Comparison of ENCODE assay signal across 15 cellular contexts in the genomic region with DNA sequence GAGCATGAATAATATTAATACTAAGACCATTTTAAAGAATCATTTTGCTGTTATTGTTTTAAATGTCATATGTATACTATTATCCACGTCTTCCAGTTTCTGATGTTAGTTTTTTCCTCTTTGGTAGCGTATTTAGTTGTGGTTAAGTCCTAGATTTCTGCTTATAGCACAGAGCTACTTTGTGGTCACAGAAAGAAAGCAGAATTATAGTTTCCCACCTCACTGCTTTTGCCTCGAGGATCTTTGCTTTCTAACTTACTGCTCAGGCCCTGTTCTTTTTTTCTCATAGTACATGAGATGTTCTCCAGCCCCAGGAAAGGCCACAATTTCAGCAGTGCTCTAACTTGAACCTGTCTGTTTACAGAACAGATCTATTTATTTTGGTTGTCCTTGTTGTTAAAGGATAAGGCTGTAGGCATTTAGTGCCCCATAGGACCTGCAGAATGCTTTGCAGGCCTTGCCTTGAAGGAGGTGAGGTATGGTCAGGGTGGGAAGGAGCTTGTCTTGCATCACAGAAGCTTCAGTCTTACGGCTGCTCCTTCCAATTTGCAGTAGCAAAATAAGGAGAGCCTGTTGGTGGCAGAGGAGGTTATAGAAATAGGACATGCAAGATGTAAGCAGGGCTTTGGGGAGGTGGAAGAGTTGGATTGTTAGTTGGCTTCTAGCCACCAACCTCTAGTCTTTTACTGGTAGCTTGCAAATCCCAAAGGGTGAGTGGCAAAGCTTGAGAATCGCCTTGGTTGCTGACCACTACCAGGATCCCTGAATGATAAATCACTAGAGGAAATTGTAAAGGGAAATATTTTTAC.
DNase-seq lines count a peak whose midpoint lies in the region; ATAC-seq and TF ChIP-seq lines count a peak whose summit lies in the region.
"Had no signal": no experiment of that assay in that cellular context is flagged by ENCODE, and none has a peak within 500 bp of the region (broad histone marks: within the 10 kb centered on the region; RNA-seq: fewer than 3 reads in every experiment).

No MANE protein-coding gene starts in this region.

- DNase-seq in body of pancreas (no peak), GM13976 (ENCODE audit: low spot score) (no peak), heart right ventricle (no peak), DMS 273 (lab: John Stamatoyannopoulos, UW; ENCODE audit: unreplicated experiment) (no peak)
- no peak for DNase-seq in activated effector memory CD4-positive, alpha-beta T cell treated with Interleukin-2 at 50 U/mL for 16 hours
- DNase-seq: esophagus squamous epithelium; NCI-H1930; NCI-H82; stimulated activated CD4-positive, alpha-beta T cell treated with anti-CD3 and anti-CD28 coated beads, Interleukin-2, amount 100 ng/mL, for 48 hours; stimulated activated naive CD8-positive, alpha-beta T cell treated with anti-CD3 and anti-CD28 coated beads, Interleukin-15, Interleukin-2, amounts not matched to agents 100 U/mL and 50 U/mL, for 24 hours; SW 1271 had no signal

- H3K36me3 ChIP-seq in BLaER1, result peaks cover 31% of the 10 kb centered on the region
- H3K36me3 ChIP-seq in body of pancreas (replicated peaks in 1 of 2; ENCODE audit: insufficient read depth in 1 of 2, low read depth in 2 of 2), result no peaks in the 10 kb centered on the region
- H3K36me3 ChIP-seq in heart right ventricle, result peaks cover 0 to 21% (median 0%) of the 10 kb centered on the region in 9 donors

- peak; percentile 45 for ATAC-seq in GM19351 (IDR thresholded peaks at IDR 0.05; ENCODE audit: unreplicated experiment)
- peak; percentile 41 for ATAC-seq in HG03432 (IDR thresholded peaks at IDR 0.05; ENCODE audit: unreplicated experiment)
- no peak for ATAC-seq in body of pancreas
- ATAC-seq in heart right ventricle, result no peak
- ATAC-seq: activated naive CD4-positive, alpha-beta T cell treated with anti-CD3 and anti-CD28 coated beads, Interleukin-2, amount 50 U/mL, for 72 hours; stimulated activated naive CD8-positive, alpha-beta T cell treated with anti-CD3 and anti-CD28 coated beads, Interleukin-15, Interleukin-2, amounts not matched to agents 100 U/mL and 50 U/mL, for 24 hours had no signal

- H3K27ac ChIP-seq in BLaER1 (no peak overlapping the region), body of pancreas (peak overlapping the region in 3 of 4 donors; percentile 9 to 55 (median 27)), heart right ventricle (no peak overlapping the region)
- H3K27ac ChIP-seq: esophagus squamous epithelium had no signal

- in situ Hi-C loops in GM13976 (cut with MboI; ENCODE audit: low sequenced_read_pairs, unreplicated experiment), result no loop called here

- intact Hi-C loops in body of pancreas (cut with DNase I) (no loop called here), heart right ventricle (cut with DNase I) (no loop called here)

- no peaks in the 10 kb centered on the region for H3K9me3 ChIP-seq in BLaER1
- no peaks in the 10 kb centered on the region for H3K9me3 ChIP-seq in body of pancreas
- no peaks in the 10 kb centered on the region for H3K9me3 ChIP-seq in heart right ventricle
- H3K9me3 ChIP-seq: esophagus squamous epithelium had no signal

- H3K4me1 ChIP-seq in BLaER1, result peaks cover 44% of the 10 kb centered on the region
- H3K4me1 ChIP-seq in body of pancreas, result peaks cover 44% of the 10 kb centered on the region
- peaks cover 0 to 26% (median 8%) of the 10 kb centered on the region in 9 donors for H3K4me1 ChIP-seq in heart right ventricle

- peaks cover 33% of the 10 kb centered on the region for H4K20me1 ChIP-seq in BLaER1

- H3K27me3 ChIP-seq in BLaER1 (no peaks in the 10 kb centered on the region), body of pancreas (no peaks in the 10 kb centered on the region), heart right ventricle (no peaks in the 10 kb centered on the region)
- H3K27me3 ChIP-seq: esophagus squamous epithelium had no signal

- TF ChIP-seq CTCF in body of pancreas (IDR thresholded peaks at IDR 0.05) (no peak), GM13976 (IDR thresholded peaks at IDR 0.05; ENCODE audit: borderline replicate concordance, control extremely low read depth, extremely low read depth, insufficient read depth, missing control alignments) (no peak), heart right ventricle (IDR thresholded peaks at IDR 0.05) (no peak)

- H3K4me2 ChIP-seq in BLaER1, result peak overlapping the region; percentile 60

- no peak for TF ChIP-seq POLR2A in body of pancreas (IDR thresholded peaks at IDR 0.05)

- 0 out of 2 replicates have a peak overlapping the region, but pooled peaks have one; percentile 3 for H3K9ac ChIP-seq in BLaER1

- 48 to 49% methylated on average over 5 of the region's 5 CpGs for WGBS in body of pancreas, 2 donors
- WGBS in heart right ventricle, 2 donors, result 84 to 86% methylated on average over 5 of the region's 5 CpGs

- no peak overlapping the region for H3K4me3 ChIP-seq in BLaER1
- no peak overlapping the region for H3K4me3 ChIP-seq in body of pancreas
- H3K4me3 ChIP-seq in heart right ventricle, result no peak overlapping the region
- H3K4me3 ChIP-seq: esophagus squamous epithelium had no signal

Comparison
In these comparisons a context has a peak if more than half of its experiments do, and no peak if none do; other contexts are left out.
1. H3K27ac ChIP-seq: peak in body of pancreas (3 of 4); none in BLaER1 (single experiment) and heart right ventricle (0 of 10).
2. ATAC-seq: peak in GM19351 (single experiment) and HG03432 (single experiment); none in body of pancreas (single experiment) and heart right ventricle (0 of 8).